14 cellular contexts compared by ENCODE assay signal in genomic region chr11:28463826-28464225, GRCh38.
"Had no signal": no experiment of that assay in that cellular context is flagged by ENCODE, and none has a peak within 500 bp of the region (broad histone marks: within the 10 kb centered on the region; RNA-seq: fewer than 3 reads in every experiment).

No MANE protein-coding gene starts in this region.

- H3K9me3 ChIP-seq: gastroesophageal sphincter, thyroid gland, uterus had no signal

- H3K27ac ChIP-seq: dorsolateral prefrontal cortex, gastroesophageal sphincter, skin epidermis, thyroid gland, uterus, WERI-Rb-1 had no signal

- H3K36me3 ChIP-seq: gastroesophageal sphincter, thyroid gland, uterus, WERI-Rb-1 had no signal

- H3K27me3 ChIP-seq: dorsolateral prefrontal cortex, gastroesophageal sphincter, thyroid gland, uterus had no signal

- ATAC-seq: activated CD8-positive, alpha-beta T cell treated with anti-CD3 and anti-CD28 coated beads, Interleukin-2, amount 10 ng/mL, durations not matched to agents 7 days and 5 days; esophagus mucosa; gastroesophageal sphincter had no signal

- DNase-seq: activated CD4-positive, alpha-beta T cell treated with anti-CD3 and anti-CD28 coated beads for 4 hours; activated CD8-positive, alpha-beta T cell treated with anti-CD3 and anti-CD28 coated beads, Interleukin-2, amount 10 ng/mL, durations not matched to agents 7 days and 5 days; activated naive CD4-positive, alpha-beta T cell treated with anti-CD3 and anti-CD28 coated beads for 36 hours; dorsolateral prefrontal cortex; hippocampal formation; kidney glomerular epithelial cell; naive B cell; T-helper 1 cell; thyroid gland; uterus; WERI-Rb-1 had no signal

- H3K4me3 ChIP-seq: dorsolateral prefrontal cortex, gastroesophageal sphincter, skin epidermis, thyroid gland, uterus had no signal
